In genomic region chr17:55302407-55302787, GRCh38 we compare ENCODE assay signal across 30 cellular contexts. TPM values are rescaled to one million over a fixed set of nuclear protein-coding genes. Genes with fewer than 3 reads are reported as not detected.
DNase-seq lines count a peak whose midpoint lies in the region; ATAC-seq, FAIRE-seq and TF ChIP-seq lines count a peak whose summit lies in the region.
"Had no signal": no experiment of that assay in that cellular context is flagged by ENCODE, and none has a peak within 500 bp of the region (broad histone marks: within the 10 kb centered on the region; RNA-seq: fewer than 3 reads in every experiment).

No MANE protein-coding gene starts in this region.

- DNase-seq in left ventricle myocardium inferior (no peak), heart right ventricle (no peak), HepG2 (ENCODE audit: low spot score) (no peak), right lobe of liver (no peak), immature natural killer cell (no peak), NCI-H187 treated with DMSO at 0.1 percent for 48 hours (lab: John Stamatoyannopoulos, UW) (no peak)
- DNase-seq: 8988T; ACHN; C1 segment of cervical spinal cord; CD4-positive, alpha-beta memory T cell; CD4-positive, CD25-positive, alpha-beta regulatory T cell; CD8-positive, alpha-beta memory T cell; COR-L47; DMS 273 treated with DMSO at 0.1 percent for 48 hours; DMS153; DMS53; DMS79; DND-41; EL; GDM1 had no signal

- no peaks in the 10 kb centered on the region for H3K36me3 Mint-ChIP-seq in immature natural killer cell
- H3K36me3 Mint-ChIP-seq: CD14-positive monocyte; CD4-positive, CD25-positive, alpha-beta regulatory T cell; CD8-positive, alpha-beta memory T cell had no signal

- peaks cover 97% of the 10 kb centered on the region for H3K79me2 ChIP-seq in HepG2 (ENCODE audit: insufficient read depth, low read length)

- no peaks in the 10 kb centered on the region for H3K36me3 ChIP-seq in left ventricle myocardium inferior
- peaks cover 0 to 29% (median 0%) of the 10 kb centered on the region in 9 donors for H3K36me3 ChIP-seq in heart right ventricle
- H3K36me3 ChIP-seq in HepG2 (replicated peaks in 1 of 2; ENCODE audit: control insufficient read depth in 1 of 2, insufficient read depth in 2 of 2, low read length in 2 of 2), result peaks cover 20 to 65% of the 10 kb centered on the region in 2 experiments
- H3K36me3 ChIP-seq in right lobe of liver, result no peaks in the 10 kb centered on the region
- H3K36me3 ChIP-seq in stomach smooth muscle (ENCODE audit: control insufficient read depth in 2 of 2, insufficient read depth in 2 of 2, low read length in 2 of 2), result peaks cover 0 to 11% of the 10 kb centered on the region in 2 donors
- H3K36me3 ChIP-seq: BE2C, BLaER1 had no signal

- TF ChIP-seq RAD21 in HepG2 (CRISPR knock-in tag; IDR thresholded peaks at IDR 0.05), result no peak

- peak overlapping the region; percentile 27; the same call in 1 of the 2 replicates for H3K9ac ChIP-seq in HepG2 (ENCODE audit: insufficient read depth, low read depth, low read length)
- H3K9ac ChIP-seq in stomach smooth muscle (ENCODE audit: low read length in 2 of 2), result no peak overlapping the region
- H3K9ac ChIP-seq: BLaER1 had no signal

- no peak overlapping the region for H3K27ac Mint-ChIP-seq in immature natural killer cell
- H3K27ac Mint-ChIP-seq: CD14-positive monocyte; CD4-positive, alpha-beta memory T cell; CD4-positive, CD25-positive, alpha-beta regulatory T cell; CD8-positive, alpha-beta memory T cell had no signal

- no peak overlapping the region for H2AFZ ChIP-seq in HepG2 (ENCODE audit: low read length)

- FAIRE-seq in HepG2 (lab: Jason Lieb, UNC), result no peak
- FAIRE-seq: A204.1, GM12878, GM12892, GM18507 had no signal

- TF ChIP-seq POLR2A in HepG2 (IDR thresholded peaks at IDR 0.05; ENCODE audit: insufficient read depth in 1 of 2, low read depth in 2 of 2, low read length in 2 of 2) (no peak), right lobe of liver (IDR thresholded peaks at IDR 0.05) (no peak)

- POLR2A ChIA-PET in HepG2 (lab: Yijun Ruan, JAX), result interaction anchor here (1.2 to 5.9 kb wide), 5 partner anchors 9 to 131 kb away, joined by 3 to 119 read pairs (median 9); no protein-coding TSS in a partner anchor

- TF ChIP-seq CTCF in left ventricle myocardium inferior (IDR thresholded peaks at IDR 0.05; ENCODE audit: borderline replicate concordance) (no peak), heart right ventricle (IDR thresholded peaks at IDR 0.05) (no peak), HepG2 (CRISPR knock-in tag; IDR thresholded peaks at IDR 0.05) (no peak), right lobe of liver (IDR thresholded peaks at IDR 0.05) (no peak)

- CTCF ChIA-PET in HepG2 (lab: Yijun Ruan, JAX; ENCODE audit: low intra/inter-chr PET ratio, low total read pairs), result no interaction called here

- H3K4me3 ChIP-seq in left ventricle myocardium inferior (no peak overlapping the region), heart right ventricle (no peak overlapping the region), HepG2 (replicated peaks in 1 of 3; ENCODE audit: insufficient read depth in 1 of 3, low read depth in 2 of 3, low read length in 3 of 3) (0 out of 6 replicates have a peak overlapping the region, but pooled peaks of 1 of the 3 experiments have one; percentile 14), right lobe of liver (no peak overlapping the region), stomach smooth muscle (ENCODE audit: low read length in 2 of 2) (peak overlapping the region in 1 of 2 donors; percentile 29)
- H3K4me3 ChIP-seq: BLaER1, GM12878 had no signal

- intact Hi-C loops in left ventricle myocardium inferior (cut with micrococcal nuclease), result no loop called here
- intact Hi-C loops in heart right ventricle (cut with DNase I), result no loop called here
- intact Hi-C loops in HepG2 (cut with micrococcal nuclease; ENCODE audit: unreplicated experiment), result loop anchor here (2.0 kb wide), 2 partner anchors 36 to 64 kb away; no protein-coding TSS in a partner anchor
- intact Hi-C loops in right lobe of liver (cut with DNase I), result no loop called here

- no peaks in the 10 kb centered on the region for H3K4me1 Mint-ChIP-seq in immature natural killer cell
- H3K4me1 Mint-ChIP-seq: CD14-positive monocyte; CD8-positive, alpha-beta memory T cell had no signal

- peak overlapping the region; percentile 51 for H3K4me2 ChIP-seq in HepG2 (ENCODE audit: low read depth, low read length)
- H3K4me2 ChIP-seq: BLaER1 had no signal

- no peak overlapping the region for H3K4me3 Mint-ChIP-seq in immature natural killer cell
- H3K4me3 Mint-ChIP-seq: CD14-positive monocyte; CD4-positive, alpha-beta memory T cell; CD4-positive, CD25-positive, alpha-beta regulatory T cell; CD8-positive, alpha-beta memory T cell had no signal

- H3K9me3 ChIP-seq in left ventricle myocardium inferior (replicated peaks) (no peaks in the 10 kb centered on the region), heart right ventricle (no peaks in the 10 kb centered on the region), HepG2 (ENCODE audit: low read length) (no peaks in the 10 kb centered on the region), right lobe of liver (no peaks in the 10 kb centered on the region), stomach smooth muscle (ENCODE audit: control insufficient read depth in 2 of 2, low read length in 2 of 2) (no peaks in the 10 kb centered on the region)
- H3K9me3 ChIP-seq: BE2C, BLaER1 had no signal

- no peaks in the 10 kb centered on the region for H3K9me3 Mint-ChIP-seq in immature natural killer cell
- H3K9me3 Mint-ChIP-seq: CD4-positive, CD25-positive, alpha-beta regulatory T cell; CD8-positive, alpha-beta memory T cell had no signal

- TF ChIP-seq EP300 in HepG2 (IDR thresholded peaks at IDR 0.05; ENCODE audit: low read depth in 2 of 2, low read length in 2 of 2) (no peak), HepG2 (CRISPR knock-in tag; IDR thresholded peaks at IDR 0.05; ENCODE audit: borderline replicate concordance) (no peak)

- no TSS peak for BruUV-seq in HepG2 (replicated peaks; lab: Mats Ljungman, UMichigan)

- no peak for ATAC-seq in heart right ventricle
- no peak for ATAC-seq in HepG2
- no peak for ATAC-seq in right lobe of liver
- ATAC-seq in HG02885 (IDR thresholded peaks at IDR 0.05; ENCODE audit: poor library complexity, unreplicated experiment), result no peak
- ATAC-seq: GM12878 had no signal

- peaks cover 49% of the 10 kb centered on the region for H4K20me1 ChIP-seq in HepG2 (ENCODE audit: insufficient read depth, low read length)
- H4K20me1 ChIP-seq: BLaER1 had no signal

- WGBS in heart right ventricle, 2 donors, result 68 to 73% methylated on average over 6 of the region's 6 CpGs
- WGBS in HepG2 (ENCODE audit: low lambda C conversion rate), result 14% methylated on average over 6 of the region's 6 CpGs
- 33% methylated on average over 6 of the region's 6 CpGs for WGBS in right lobe of liver (ENCODE audit: insufficient coverage, low coverage, low lambda C conversion rate, missing lambda C conversion rate)

- peak overlapping the region; percentile 12 for H3K27ac ChIP-seq in left ventricle myocardium inferior (replicated peaks)
- no peak overlapping the region for H3K27ac ChIP-seq in heart right ventricle
- H3K27ac ChIP-seq in HepG2 (ENCODE audit: extremely low read length, insufficient read depth, low read length), result peak overlapping the region; percentile 86
- H3K27ac ChIP-seq in right lobe of liver, result peak overlapping the region in 2 of 3 donors; percentile 59 to 86
- H3K27ac ChIP-seq in stomach smooth muscle (ENCODE audit: low read length), result peak overlapping the region; percentile 33
- H3K27ac ChIP-seq: BLaER1 had no signal

- no peaks in the 10 kb centered on the region for H3K27me3 Mint-ChIP-seq in immature natural killer cell (ENCODE audit: low read depth in 3 of 3)
- H3K27me3 Mint-ChIP-seq: CD4-positive, alpha-beta memory T cell; CD4-positive, CD25-positive, alpha-beta regulatory T cell had no signal

- H3K27me3 ChIP-seq in left ventricle myocardium inferior (ENCODE audit: low read depth) (no peaks in the 10 kb centered on the region), heart right ventricle (no peaks in the 10 kb centered on the region), HepG2 (ENCODE audit: control insufficient read depth in 1 of 2, insufficient read depth in 2 of 2, low read length in 2 of 2) (no peaks in the 10 kb centered on the region), right lobe of liver (no peaks in the 10 kb centered on the region), stomach smooth muscle (ENCODE audit: control insufficient read depth in 1 of 2, insufficient read depth in 2 of 2, low read length in 2 of 2) (no peaks in the 10 kb centered on the region)
- H3K27me3 ChIP-seq: BE2C, BLaER1 had no signal

- in situ Hi-C loops in HepG2 (cut with HindIII; ENCODE audit: extremely low pct_ligation_motif_present, low pct_unique_long_range_greater_than_20kb), result no loop called here

- peaks cover 41% of the 10 kb centered on the region for H3K4me1 ChIP-seq in left ventricle myocardium inferior
- H3K4me1 ChIP-seq in heart right ventricle, result peaks cover 0 to 24% (median 16%) of the 10 kb centered on the region in 9 donors
- peaks cover 100% of the 10 kb centered on the region for H3K4me1 ChIP-seq in HepG2 (ENCODE audit: insufficient read depth, low read length)
- H3K4me1 ChIP-seq in right lobe of liver, result peaks cover 0 to 69% (median 25%) of the 10 kb centered on the region in 4 donors
- peaks cover 46% of the 10 kb centered on the region for H3K4me1 ChIP-seq in stomach smooth muscle (ENCODE audit: control insufficient read depth, insufficient read depth, low read length)
- H3K4me1 ChIP-seq: BE2C, BLaER1 had no signal

RNA-seq across cellular contexts. Expression of gene HLF, which starts 37.6 kb away (rescaled TPM):
- total RNA-seq in left ventricle myocardium inferior (22.6 TPM), heart right ventricle (10 to 100 TPM; 11.2 to 42.5 (median 31.3) TPM), HepG2 (2016; rRNA removed; fragmentation: Illumina TruSeq; extraction: Trizol) (197 and 202 TPM in 2 replicates), right lobe of liver (10 to 100 TPM; 16.4 to 96.9 (median 42.6) TPM)
- polyA plus RNA-seq in heart right ventricle (1 to 10 TPM; 4.1 to 4.4 TPM), HepG2 (2011; rRNA removed) (346 and 353 TPM in 2 replicates), immature natural killer cell (not detected)
- total RNA-seq in HepG2 (2016; cell fraction: cytosol; rRNA removed; fragmentation: Illumina TruSeq; extraction: Trizol; ENCODE audit: low read depth), result 34.5 and 39.5 TPM in 2 replicates
- total RNA-seq in HepG2 (2016; cell fraction: insoluble cytoplasmic fraction; rRNA removed; fragmentation: Illumina TruSeq; extraction: Trizol), result 175 and 198 TPM in 2 replicates
- total RNA-seq in HepG2 (2016; cell fraction: membrane; rRNA removed; fragmentation: Illumina TruSeq; extraction: Trizol), result 156 and 157 TPM in 2 replicates
- 187 and 216 TPM in 2 replicates for total RNA-seq in HepG2 (2016; cell fraction: nucleus; rRNA removed; fragmentation: Illumina TruSeq; extraction: Trizol)
- 266 and 275 TPM in 2 replicates for polyA plus RNA-seq in HepG2 (2011; cell fraction: cytosol; rRNA removed)
- polyA plus RNA-seq in HepG2 (2011; cell fraction: nucleus; rRNA removed), result 442 and 465 TPM in 2 replicates
- 217 and 233 TPM in 2 replicates for polyA plus RNA-seq in HepG2 (2012)
- 21.4 and 26.2 TPM in 2 replicates for polyA plus RNA-seq in HepG2 (2016; cell fraction: cytosol; fragmentation: Illumina TruSeq; extraction: Trizol; ENCODE audit: low read depth)
- polyA plus RNA-seq in HepG2 (2016; cell fraction: insoluble cytoplasmic fraction; fragmentation: Illumina TruSeq; extraction: Trizol; ENCODE audit: low read depth), result 217 and 237 TPM in 2 replicates
- polyA plus RNA-seq in HepG2 (2016; cell fraction: membrane; fragmentation: Illumina TruSeq; extraction: Trizol; ENCODE audit: low read depth), result 106 and 107 TPM in 2 replicates
- polyA plus RNA-seq in HepG2 (2016; cell fraction: nucleus; fragmentation: Illumina TruSeq; extraction: Trizol; ENCODE audit: insufficient read depth, low read depth), result 258 and 265 TPM in 2 replicates
- polyA minus RNA-seq in HepG2 (2011; rRNA and poly(A)+ RNA removed; ENCODE audit: low replicate concordance), result 1.0 and 1,188 TPM in 2 replicates
- polyA minus RNA-seq in HepG2 (2011; cell fraction: cytosol; rRNA and poly(A)+ RNA removed), result 240 and 275 TPM in 2 replicates
- 508 and 622 TPM in 2 replicates for polyA minus RNA-seq in HepG2 (2011; cell fraction: nucleus; rRNA and poly(A)+ RNA removed)
- polyA plus RNA-seq: AG04450, CD14-positive monocyte had no signal

Comparison
In these comparisons a context has a peak if more than half of its experiments do, and no peak if none do; other contexts are left out.
1. H3K27ac ChIP-seq: peak in left ventricle myocardium inferior (single experiment), HepG2 (single experiment), right lobe of liver (2 of 3) and stomach smooth muscle (single experiment); none in heart right ventricle (0 of 10).